Comparison of ENCODE assay signal across 9 cellular contexts in genomic region chr14:58469309-58469708, GRCh38.
"Had no signal": no experiment of that assay in that cellular context is flagged by ENCODE, and none has a peak within 500 bp of the region (broad histone marks: within the 10 kb centered on the region; RNA-seq: fewer than 3 reads in every experiment).

No MANE protein-coding gene starts in this region.

- ATAC-seq: HCT116, HepG2, K562 had no signal

- H3K4me3 ChIP-seq: GM23248, HAP-1, K562 had no signal

- H3K4me3 Mint-ChIP-seq: IgD-negative memory B cell had no signal

- H3K4me1 Mint-ChIP-seq: IgD-negative memory B cell had no signal

- H3K27me3 Mint-ChIP-seq: IgD-negative memory B cell had no signal

- H3K27ac Mint-ChIP-seq: IgD-negative memory B cell had no signal

- H3K27ac ChIP-seq: GM23248 had no signal

- FAIRE-seq: HepG2, K562 had no signal

- H3K4me1 ChIP-seq: HAP-1 had no signal

- H3K9me3 Mint-ChIP-seq: IgD-negative memory B cell had no signal

- DNase-seq: GM23248, GOT3, H7, KG1 had no signal

- H3K9me3 ChIP-seq: HAP-1 had no signal
